Comparison of ENCODE assay signal across 19 cellular contexts in the genomic region with DNA sequence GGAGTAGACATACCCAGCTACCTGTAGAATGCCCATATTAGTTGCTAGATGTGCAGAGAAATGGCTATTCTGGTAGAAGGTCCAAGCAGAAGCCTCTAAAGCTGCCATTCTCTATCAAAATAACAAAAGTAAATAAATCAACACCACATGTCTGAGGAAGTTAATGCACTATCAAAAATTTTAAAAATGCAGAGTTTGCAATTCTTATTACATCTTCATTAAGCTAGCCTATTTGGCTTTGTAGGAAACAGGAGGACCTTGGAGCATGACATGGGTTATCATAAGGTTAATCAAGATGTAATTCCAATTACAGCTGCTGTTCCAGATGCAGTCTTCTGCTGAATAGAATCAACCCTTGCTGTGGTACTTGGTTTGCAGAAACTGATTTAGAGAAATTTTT.
"Had no signal": no experiment of that assay in that cellular context is flagged by ENCODE, and none has a peak within 500 bp of the region (broad histone marks: within the 10 kb centered on the region; RNA-seq: fewer than 3 reads in every experiment).

No MANE protein-coding gene starts in this region.

- H3K9me3 ChIP-seq: lower lobe of right lung, prostate gland, right atrium auricular region, sigmoid colon, thyroid gland had no signal

- H3K27me3 ChIP-seq: right atrium auricular region, sigmoid colon, stomach, thyroid gland had no signal

- H3K4me1 ChIP-seq: lower lobe of right lung, prostate gland, right atrium auricular region, sigmoid colon, stomach, thyroid gland had no signal

- DNase-seq: cortex of kidney; effector memory CD8-positive, alpha-beta T cell; left ventricle myocardium superior; lower lobe of right lung; naive thymus-derived CD8-positive, alpha-beta T cell; nephron progenitor cell; nucleus accumbens; sigmoid colon; stimulated activated CD4-positive, alpha-beta T cell treated with anti-CD3 and anti-CD28 coated beads, Interleukin-2, amount 100 ng/mL, for 24 hours; stimulated activated CD4-positive, alpha-beta T cell treated with anti-CD3 and anti-CD28 coated beads, Interleukin-4, amount 100 ng/mL, for 24 hours; stimulated activated naive CD4-positive, alpha-beta T cell treated with Interleukin-2 at 50 U/mL for 16 hours; stomach; thyroid gland had no signal

- H3K36me3 ChIP-seq: lower lobe of right lung, prostate gland, right atrium auricular region, sigmoid colon, stomach, thyroid gland had no signal

- ATAC-seq: effector memory CD8-positive, alpha-beta T cell; left ventricle myocardium superior; lower lobe of right lung; naive thymus-derived CD8-positive, alpha-beta T cell had no signal

- H3K27ac ChIP-seq: lower lobe of right lung, prostate gland, right atrium auricular region, sigmoid colon, stomach, thyroid gland had no signal

- FAIRE-seq: endometrium, frontal cortex, keratinocyte, urothelium cell line had no signal

- H3K4me3 ChIP-seq: lower lobe of right lung, prostate gland, right atrium auricular region, sigmoid colon, stomach, thyroid gland had no signal
